ENCODE assay signal across 1 cellular context in the genomic region with DNA sequence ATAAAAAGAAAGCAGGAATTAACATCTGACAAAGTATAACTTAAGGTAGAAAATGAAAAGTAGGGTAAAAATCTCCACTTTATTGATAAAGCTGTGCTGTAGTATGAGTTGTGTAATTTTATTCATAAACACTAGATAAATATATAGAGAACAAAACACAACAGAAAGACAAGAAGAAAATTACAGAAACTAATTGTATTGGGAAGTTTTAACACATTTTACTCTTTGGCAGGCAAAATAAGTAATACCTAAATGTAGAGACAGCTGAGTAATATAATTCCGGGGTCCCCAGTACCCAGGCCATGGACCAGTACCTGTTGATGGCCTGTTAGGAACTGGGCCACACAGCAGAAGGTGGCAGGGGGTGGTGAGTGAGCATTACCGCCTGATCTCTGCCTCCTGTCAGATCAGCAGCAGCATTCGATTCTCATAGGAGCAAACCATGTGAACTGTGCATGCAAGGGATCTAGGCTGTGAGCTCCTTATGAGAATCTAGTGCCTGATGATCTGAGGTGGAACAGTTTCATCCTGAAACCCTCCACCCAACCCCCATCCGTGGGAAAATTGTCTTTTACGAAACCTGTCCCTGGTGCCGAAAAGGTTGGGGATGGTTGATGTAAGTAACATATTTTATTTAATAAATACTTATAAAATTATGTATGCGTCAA.
TF ChIP-seq lines count a peak whose summit lies in the region.

No MANE protein-coding gene starts in this region.

TF ChIP-seq in GM12878, 131 proteins besides CTCF, POLR2A, EP300 and RAD21 (continued from another document and continues in another):
- TF ChIP-seq SKIL (IDR thresholded peaks at IDR 0.05; ENCODE audit: low read depth, poor library complexity, severe bottlenecking), result peak; percentile 76
- TF ChIP-seq USF2 (IDR thresholded peaks at IDR 0.05; ENCODE audit: borderline replicate concordance, low read depth, low read length), result no peak
- TF ChIP-seq HCFC1 (IDR thresholded peaks at IDR 0.05; ENCODE audit: low read length), result no peak
- no peak; the same call in 1 of the 2 replicates for TF ChIP-seq RUNX3 (IDR thresholded peaks at IDR 0.05; ENCODE audit: low read length)
- no peak for TF ChIP-seq RFX5 (IDR thresholded peaks at IDR 0.05; ENCODE audit: low read depth, low read length)
- 0 out of 2 replicates have a peak, but pooled peaks have one; percentile 62 for TF ChIP-seq HDGF (IDR thresholded peaks at IDR 0.05)
- TF ChIP-seq FOXK2 (IDR thresholded peaks at IDR 0.05), result no peak
- TF ChIP-seq CBFB (IDR thresholded peaks at IDR 0.05; ENCODE audit: low read depth), result no peak
- 0 out of 2 replicates have a peak, but pooled peaks have one; percentile 49 for TF ChIP-seq CBX5 (IDR thresholded peaks at IDR 0.05; ENCODE audit: low read depth)
- no peak for TF ChIP-seq EGR1 (IDR thresholded peaks at IDR 0.05; ENCODE audit: borderline replicate concordance in 1 of 2, low read depth in 2 of 2, low read length in 2 of 2)
- no peak for TF ChIP-seq ZNF217 (IDR thresholded peaks at IDR 0.05)
- no peak for TF ChIP-seq NR2F1 (conservative IDR thresholded peaks at IDR 0.05)
- TF ChIP-seq CREB1 (IDR thresholded peaks at IDR 0.05; ENCODE audit: low read depth), result no peak
- TF ChIP-seq, protein P1, sequence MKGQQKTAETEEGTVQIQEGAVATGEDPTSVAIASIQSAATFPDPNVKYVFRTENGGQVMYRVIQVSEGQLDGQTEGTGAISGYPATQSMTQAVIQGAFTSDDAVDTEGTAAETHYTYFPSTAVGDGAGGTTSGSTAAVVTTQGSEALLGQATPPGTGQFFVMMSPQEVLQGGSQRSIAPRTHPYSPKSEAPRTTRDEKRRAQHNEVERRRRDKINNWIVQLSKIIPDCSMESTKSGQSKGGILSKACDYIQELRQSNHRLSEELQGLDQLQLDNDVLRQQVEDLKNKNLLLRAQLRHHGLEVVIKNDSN (IDR thresholded peaks at IDR 0.05; ENCODE audit: borderline replicate concordance, extremely low read length, insufficient read depth, low read depth, low read length), result no peak
- TF ChIP-seq, protein P2, sequence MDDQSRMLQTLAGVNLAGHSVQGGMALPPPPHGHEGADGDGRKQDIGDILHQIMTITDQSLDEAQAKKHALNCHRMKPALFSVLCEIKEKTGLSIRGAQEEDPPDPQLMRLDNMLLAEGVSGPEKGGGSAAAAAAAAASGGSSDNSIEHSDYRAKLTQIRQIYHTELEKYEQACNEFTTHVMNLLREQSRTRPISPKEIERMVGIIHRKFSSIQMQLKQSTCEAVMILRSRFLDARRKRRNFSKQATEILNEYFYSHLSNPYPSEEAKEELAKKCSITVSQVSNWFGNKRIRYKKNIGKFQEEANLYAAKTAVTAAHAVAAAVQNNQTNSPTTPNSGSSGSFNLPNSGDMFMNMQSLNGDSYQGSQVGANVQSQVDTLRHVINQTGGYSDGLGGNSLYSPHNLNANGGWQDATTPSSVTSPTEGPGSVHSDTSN (IDR thresholded peaks at IDR 0.05; ENCODE audit: insufficient replicate concordance, low read depth, low read length), result peak; percentile 8
- no peak for TF ChIP-seq CEBPB (IDR thresholded peaks at IDR 0.05; ENCODE audit: borderline replicate concordance in 1 of 2, low read depth in 2 of 2, low read length in 2 of 2)
- no peak for TF ChIP-seq E4F1 (IDR thresholded peaks at IDR 0.05; ENCODE audit: borderline replicate concordance, partially characterized antibody)
- TF ChIP-seq ZZZ3 (IDR thresholded peaks at IDR 0.05; ENCODE audit: control insufficient read depth, insufficient read length, low read depth), result no peak
- no peak; the same call in 1 of the 2 replicates for TF ChIP-seq DPF2 (IDR thresholded peaks at IDR 0.05)
- peak; percentile 60 for TF ChIP-seq PKNOX1 (IDR thresholded peaks at IDR 0.05)
- no peak for TF ChIP-seq MTA3 (IDR thresholded peaks at IDR 0.05; ENCODE audit: borderline replicate concordance, low read length)
- no peak; the same call in 1 of the 2 replicates for TF ChIP-seq POLR2AphosphoS2 (IDR thresholded peaks at IDR 0.05; ENCODE audit: low read depth, low read length)
- no peak for TF ChIP-seq TCF7 (IDR thresholded peaks at IDR 0.05; ENCODE audit: borderline replicate concordance)
- no peak for TF ChIP-seq GABPA (IDR thresholded peaks at IDR 0.05; ENCODE audit: low read depth)
- TF ChIP-seq, protein P3, sequence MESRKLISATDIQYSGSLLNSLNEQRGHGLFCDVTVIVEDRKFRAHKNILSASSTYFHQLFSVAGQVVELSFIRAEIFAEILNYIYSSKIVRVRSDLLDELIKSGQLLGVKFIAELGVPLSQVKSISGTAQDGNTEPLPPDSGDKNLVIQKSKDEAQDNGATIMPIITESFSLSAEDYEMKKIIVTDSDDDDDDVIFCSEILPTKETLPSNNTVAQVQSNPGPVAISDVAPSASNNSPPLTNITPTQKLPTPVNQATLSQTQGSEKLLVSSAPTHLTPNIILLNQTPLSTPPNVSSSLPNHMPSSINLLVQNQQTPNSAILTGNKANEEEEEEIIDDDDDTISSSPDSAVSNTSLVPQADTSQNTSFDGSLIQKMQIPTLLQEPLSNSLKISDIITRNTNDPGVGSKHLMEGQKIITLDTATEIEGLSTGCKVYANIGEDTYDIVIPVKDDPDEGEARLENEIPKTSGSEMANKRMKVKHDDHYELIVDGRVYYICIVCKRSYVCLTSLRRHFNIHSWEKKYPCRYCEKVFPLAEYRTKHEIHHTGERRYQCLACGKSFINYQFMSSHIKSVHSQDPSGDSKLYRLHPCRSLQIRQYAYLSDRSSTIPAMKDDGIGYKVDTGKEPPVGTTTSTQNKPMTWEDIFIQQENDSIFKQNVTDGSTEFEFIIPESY (IDR thresholded peaks at IDR 0.05), result no peak
- TF ChIP-seq GATAD2B (conservative IDR thresholded peaks at IDR 0.05; ENCODE audit: low read depth), result peak; percentile 95
- TF ChIP-seq JUNB (IDR thresholded peaks at IDR 0.05), result no peak
- TF ChIP-seq ZBTB11 (CRISPR knock-in tag; IDR thresholded peaks at IDR 0.05), result no peak
- no peak for TF ChIP-seq ZSCAN29 (IDR thresholded peaks at IDR 0.05)
- TF ChIP-seq, protein P4, sequence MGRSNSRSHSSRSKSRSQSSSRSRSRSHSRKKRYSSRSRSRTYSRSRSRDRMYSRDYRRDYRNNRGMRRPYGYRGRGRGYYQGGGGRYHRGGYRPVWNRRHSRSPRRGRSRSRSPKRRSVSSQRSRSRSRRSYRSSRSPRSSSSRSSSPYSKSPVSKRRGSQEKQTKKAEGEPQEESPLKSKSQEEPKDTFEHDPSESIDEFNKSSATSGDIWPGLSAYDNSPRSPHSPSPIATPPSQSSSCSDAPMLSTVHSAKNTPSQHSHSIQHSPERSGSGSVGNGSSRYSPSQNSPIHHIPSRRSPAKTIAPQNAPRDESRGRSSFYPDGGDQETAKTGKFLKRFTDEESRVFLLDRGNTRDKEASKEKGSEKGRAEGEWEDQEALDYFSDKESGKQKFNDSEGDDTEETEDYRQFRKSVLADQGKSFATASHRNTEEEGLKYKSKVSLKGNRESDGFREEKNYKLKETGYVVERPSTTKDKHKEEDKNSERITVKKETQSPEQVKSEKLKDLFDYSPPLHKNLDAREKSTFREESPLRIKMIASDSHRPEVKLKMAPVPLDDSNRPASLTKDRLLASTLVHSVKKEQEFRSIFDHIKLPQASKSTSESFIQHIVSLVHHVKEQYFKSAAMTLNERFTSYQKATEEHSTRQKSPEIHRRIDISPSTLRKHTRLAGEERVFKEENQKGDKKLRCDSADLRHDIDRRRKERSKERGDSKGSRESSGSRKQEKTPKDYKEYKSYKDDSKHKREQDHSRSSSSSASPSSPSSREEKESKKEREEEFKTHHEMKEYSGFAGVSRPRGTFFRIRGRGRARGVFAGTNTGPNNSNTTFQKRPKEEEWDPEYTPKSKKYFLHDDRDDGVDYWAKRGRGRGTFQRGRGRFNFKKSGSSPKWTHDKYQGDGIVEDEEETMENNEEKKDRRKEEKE (IDR thresholded peaks at IDR 0.05), result no peak
- TF ChIP-seq HDAC6 (IDR thresholded peaks at IDR 0.05; ENCODE audit: unreplicated experiment), result no peak
- no peak; the same call in 1 of the 2 replicates for TF ChIP-seq NKRF (conservative IDR thresholded peaks at IDR 0.05)
- no peak for TF ChIP-seq YBX1 (IDR thresholded peaks at IDR 0.05)
- no peak for TF ChIP-seq BMI1 (IDR thresholded peaks at IDR 0.05; ENCODE audit: borderline replicate concordance)
- no peak for TF ChIP-seq EZH2 (IDR thresholded peaks at IDR 0.05; ENCODE audit: borderline replicate concordance, control insufficient read depth, low read depth, low read length)
